1 cellular context compared by ENCODE assay signal in genomic region chr15:60301024-60301423, GRCh38.
TF ChIP-seq lines count a peak whose summit lies in the region.

No MANE protein-coding gene starts in this region.

TF ChIP-seq in K562, 482 proteins besides CTCF, POLR2A, EP300 and RAD21 (continued from another document):
- TF ChIP-seq MNT (conservative IDR thresholded peaks at IDR 0.05) = no peak
- TF ChIP-seq RAD51 (IDR thresholded peaks at IDR 0.05; ENCODE audit: borderline replicate concordance, low read depth) = peak; percentile 95
- no peak for TF ChIP-seq CGGBP1 (CRISPR knock-in tag; IDR thresholded peaks at IDR 0.05)
- TF ChIP-seq YBX1 (IDR thresholded peaks at IDR 0.05) = no peak
- TF ChIP-seq, protein P1, sequence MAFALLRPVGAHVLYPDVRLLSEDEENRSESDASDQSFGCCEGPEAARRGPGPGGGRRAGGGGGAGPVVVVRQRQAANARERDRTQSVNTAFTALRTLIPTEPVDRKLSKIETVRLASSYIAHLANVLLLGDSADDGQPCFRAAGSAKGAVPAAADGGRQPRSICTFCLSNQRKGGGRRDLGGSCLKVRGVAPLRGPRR (CRISPR knock-in tag; IDR thresholded peaks at IDR 0.05) = no peak
- no peak for TF ChIP-seq NR0B1 (IDR thresholded peaks at IDR 0.05; ENCODE audit: partially characterized antibody)
- no peak for TF ChIP-seq HNRNPL (IDR thresholded peaks at IDR 0.05; ENCODE audit: low read depth, low read length)
- no peak for TF ChIP-seq ZSCAN32 (CRISPR knock-in tag; IDR thresholded peaks at IDR 0.05)
- no peak for TF ChIP-seq LEF1 (IDR thresholded peaks at IDR 0.05)
- TF ChIP-seq ZNF217 (CRISPR knock-in tag; IDR thresholded peaks at IDR 0.05) = no peak
- no peak for TF ChIP-seq HMGXB4 (CRISPR knock-in tag; IDR thresholded peaks at IDR 0.05)
- TF ChIP-seq, protein P2, sequence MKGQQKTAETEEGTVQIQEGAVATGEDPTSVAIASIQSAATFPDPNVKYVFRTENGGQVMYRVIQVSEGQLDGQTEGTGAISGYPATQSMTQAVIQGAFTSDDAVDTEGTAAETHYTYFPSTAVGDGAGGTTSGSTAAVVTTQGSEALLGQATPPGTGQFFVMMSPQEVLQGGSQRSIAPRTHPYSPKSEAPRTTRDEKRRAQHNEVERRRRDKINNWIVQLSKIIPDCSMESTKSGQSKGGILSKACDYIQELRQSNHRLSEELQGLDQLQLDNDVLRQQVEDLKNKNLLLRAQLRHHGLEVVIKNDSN (CRISPR knock-in tag; IDR thresholded peaks at IDR 0.05) = peak; percentile 82
- TF ChIP-seq, protein P3, sequence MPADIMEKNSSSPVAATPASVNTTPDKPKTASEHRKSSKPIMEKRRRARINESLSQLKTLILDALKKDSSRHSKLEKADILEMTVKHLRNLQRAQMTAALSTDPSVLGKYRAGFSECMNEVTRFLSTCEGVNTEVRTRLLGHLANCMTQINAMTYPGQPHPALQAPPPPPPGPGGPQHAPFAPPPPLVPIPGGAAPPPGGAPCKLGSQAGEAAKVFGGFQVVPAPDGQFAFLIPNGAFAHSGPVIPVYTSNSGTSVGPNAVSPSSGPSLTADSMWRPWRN (IDR thresholded peaks at IDR 0.05; ENCODE audit: low read depth) = no peak
- no peak for TF ChIP-seq MAFF (IDR thresholded peaks at IDR 0.05; ENCODE audit: low read length)
- peak; percentile 55; the same call in 1 of the 2 replicates for TF ChIP-seq TOE1 (IDR thresholded peaks at IDR 0.05; ENCODE audit: borderline replicate concordance)
- TF ChIP-seq TOE1 (CRISPR knock-in tag; IDR thresholded peaks at IDR 0.05; ENCODE audit: borderline replicate concordance, low read depth) = no peak
- TF ChIP-seq, protein P4, sequence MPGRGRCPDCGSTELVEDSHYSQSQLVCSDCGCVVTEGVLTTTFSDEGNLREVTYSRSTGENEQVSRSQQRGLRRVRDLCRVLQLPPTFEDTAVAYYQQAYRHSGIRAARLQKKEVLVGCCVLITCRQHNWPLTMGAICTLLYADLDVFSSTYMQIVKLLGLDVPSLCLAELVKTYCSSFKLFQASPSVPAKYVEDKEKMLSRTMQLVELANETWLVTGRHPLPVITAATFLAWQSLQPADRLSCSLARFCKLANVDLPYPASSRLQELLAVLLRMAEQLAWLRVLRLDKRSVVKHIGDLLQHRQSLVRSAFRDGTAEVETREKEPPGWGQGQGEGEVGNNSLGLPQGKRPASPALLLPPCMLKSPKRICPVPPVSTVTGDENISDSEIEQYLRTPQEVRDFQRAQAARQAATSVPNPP (IDR thresholded peaks at IDR 0.05; ENCODE audit: borderline replicate concordance, insufficient read depth, insufficient read length) = no peak
- TF ChIP-seq CBFB (CRISPR knock-in tag; IDR thresholded peaks at IDR 0.05) = no peak
- TF ChIP-seq SNIP1 (IDR thresholded peaks at IDR 0.05; ENCODE audit: low read depth) = no peak
- no peak for TF ChIP-seq HOMEZ (CRISPR knock-in tag; IDR thresholded peaks at IDR 0.05)
- TF ChIP-seq, protein P5, sequence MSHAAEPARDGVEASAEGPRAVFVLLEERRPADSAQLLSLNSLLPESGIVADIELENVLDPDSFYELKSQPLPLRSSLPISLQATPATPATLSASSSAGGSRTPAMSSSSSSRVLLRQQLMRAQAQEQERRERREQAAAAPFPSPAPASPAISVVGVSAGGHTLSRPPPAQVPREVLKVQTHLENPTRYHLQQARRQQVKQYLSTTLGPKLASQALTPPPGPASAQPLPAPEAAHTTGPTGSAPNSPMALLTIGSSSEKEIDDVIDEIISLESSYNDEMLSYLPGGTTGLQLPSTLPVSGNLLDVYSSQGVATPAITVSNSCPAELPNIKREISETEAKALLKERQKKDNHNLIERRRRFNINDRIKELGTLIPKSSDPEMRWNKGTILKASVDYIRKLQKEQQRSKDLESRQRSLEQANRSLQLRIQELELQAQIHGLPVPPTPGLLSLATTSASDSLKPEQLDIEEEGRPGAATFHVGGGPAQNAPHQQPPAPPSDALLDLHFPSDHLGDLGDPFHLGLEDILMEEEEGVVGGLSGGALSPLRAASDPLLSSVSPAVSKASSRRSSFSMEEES (CRISPR knock-in tag; IDR thresholded peaks at IDR 0.05) = peak; percentile 83
- TF ChIP-seq, protein P6, sequence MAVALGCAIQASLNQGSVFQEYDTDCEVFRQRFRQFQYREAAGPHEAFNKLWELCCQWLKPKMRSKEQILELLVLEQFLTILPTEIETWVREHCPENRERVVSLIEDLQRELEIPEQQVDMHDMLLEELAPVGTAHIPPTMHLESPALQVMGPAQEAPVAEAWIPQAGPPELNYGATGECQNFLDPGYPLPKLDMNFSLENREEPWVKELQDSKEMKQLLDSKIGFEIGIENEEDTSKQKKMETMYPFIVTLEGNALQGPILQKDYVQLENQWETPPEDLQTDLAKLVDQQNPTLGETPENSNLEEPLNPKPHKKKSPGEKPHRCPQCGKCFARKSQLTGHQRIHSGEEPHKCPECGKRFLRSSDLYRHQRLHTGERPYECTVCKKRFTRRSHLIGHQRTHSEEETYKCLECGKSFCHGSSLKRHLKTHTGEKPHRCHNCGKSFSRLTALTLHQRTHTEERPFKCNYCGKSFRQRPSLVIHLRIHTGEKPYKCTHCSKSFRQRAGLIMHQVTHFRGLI (CRISPR knock-in tag; IDR thresholded peaks at IDR 0.05) = no peak
- TF ChIP-seq STAT6 (CRISPR knock-in tag; IDR thresholded peaks at IDR 0.05) = no peak
- TF ChIP-seq USF2 (CRISPR knock-in tag; IDR thresholded peaks at IDR 0.05) = peak; percentile 90
- TF ChIP-seq CBFA2T2 (conservative IDR thresholded peaks at IDR 0.05) = peak; percentile 70
- no peak for TF ChIP-seq ILF3 (IDR thresholded peaks at IDR 0.05; ENCODE audit: borderline replicate concordance)
